24 cellular contexts compared by ENCODE assay signal in genomic region chr4:8608714-8609391, GRCh38. TPM values are rescaled to one million over a fixed set of nuclear protein-coding genes. Genes with fewer than 3 reads are reported as not detected.
"Had no signal": no experiment of that assay in that cellular context is flagged by ENCODE, and none has a peak within 500 bp of the region (broad histone marks: within the 10 kb centered on the region; RNA-seq: fewer than 3 reads in every experiment).

No MANE protein-coding gene starts in this region.

- H3K9me3 ChIP-seq: ascending aorta, esophagus muscularis mucosa, left ventricle myocardium inferior, psoas muscle, right atrium auricular region, spleen, tibial nerve had no signal

- H3K4me1 ChIP-seq: ascending aorta, foreskin keratinocyte, parathyroid adenoma, psoas muscle had no signal

- H3K27ac ChIP-seq: ascending aorta, cardiac muscle cell, esophagus muscularis mucosa, foreskin keratinocyte, parathyroid adenoma, psoas muscle, right atrium auricular region, spleen, tibial nerve had no signal

- H3K9ac ChIP-seq: parathyroid adenoma had no signal

- H2AFZ ChIP-seq: parathyroid adenoma had no signal

- H3K36me3 Mint-ChIP-seq: activated naive CD8-positive, alpha-beta T cell; brain; T-cell had no signal

- H3K4me1 Mint-ChIP-seq: activated B cell treated with CpG ODN at 0.5 μM for 24 hours, brain, endodermal cell, T-cell had no signal

- DNase-seq: activated B cell treated with CpG ODN at 0.5 μM for 24 hours; activated CD4-positive, alpha-beta T cell treated with anti-CD3 and anti-CD28 coated beads, Interleukin-2, amount 50 U/mL, for 1 hour; activated CD8-positive, alpha-beta T cell treated with anti-CD3 and anti-CD28 coated beads for 36 hours; activated T-cell treated with anti-CD3 and anti-CD28 coated beads, Interleukin-2, amount 50 U/mL, for 4 hours; endodermal cell; foreskin keratinocyte; islet precursor cell; left ventricle myocardium inferior; nucleus accumbens; psoas muscle; spleen; stimulated activated naive CD4-positive, alpha-beta T cell treated with Interleukin-2 at 50 U/mL for 16 hours; T-cell had no signal

- H3K27me3 ChIP-seq: ascending aorta, cardiac muscle cell, foreskin keratinocyte, right atrium auricular region had no signal

- H3K4me3 Mint-ChIP-seq: activated B cell treated with CpG ODN at 0.5 μM for 24 hours; activated CD8-positive, alpha-beta T cell treated with anti-CD3 and anti-CD28 coated beads for 36 hours; activated naive CD8-positive, alpha-beta T cell; activated T-cell treated with anti-CD3 and anti-CD28 coated beads, Interleukin-2, amount 50 U/mL, for 4 hours; brain; endodermal cell; T-cell; T-helper 2 cell treated with Interferon-gamma antibody and Interleukin-4, amounts not matched to agents 5 μg/mL and 100 μg/mL, for 36 hours had no signal

- H3K27ac Mint-ChIP-seq: activated B cell treated with CpG ODN at 0.5 μM for 24 hours; activated CD8-positive, alpha-beta T cell treated with anti-CD3 and anti-CD28 coated beads for 36 hours; activated naive CD8-positive, alpha-beta T cell; activated T-helper 2 cell treated with anti-CD3 and anti-CD28 coated beads, Interferon-gamma antibody, Interleukin-2, Interleukin-4, amounts not matched to agents 10 μg/mL and 5 μg/mL and 100 μg/mL, durations not matched to agents 14 hours and 24 hours and 36 hours; brain; endodermal cell; T-cell; T-helper 2 cell treated with Interferon-gamma antibody and Interleukin-4, amounts not matched to agents 5 μg/mL and 100 μg/mL, for 36 hours had no signal

- H3K27me3 Mint-ChIP-seq: activated B cell treated with CpG ODN at 0.5 μM for 24 hours; activated CD8-positive, alpha-beta T cell treated with anti-CD3 and anti-CD28 coated beads for 36 hours had no signal

- H3K9me3 Mint-ChIP-seq: activated B cell treated with CpG ODN at 0.5 μM for 24 hours; activated CD8-positive, alpha-beta T cell treated with anti-CD3 and anti-CD28 coated beads for 36 hours; activated T-cell treated with anti-CD3 and anti-CD28 coated beads, Interleukin-2, amount 50 U/mL, for 4 hours; activated T-helper 2 cell treated with anti-CD3 and anti-CD28 coated beads, Interferon-gamma antibody, Interleukin-2, Interleukin-4, amounts not matched to agents 10 μg/mL and 5 μg/mL and 100 μg/mL, durations not matched to agents 14 hours and 24 hours and 36 hours; brain; endodermal cell; T-cell; T-helper 2 cell treated with Interferon-gamma antibody and Interleukin-4, amounts not matched to agents 5 μg/mL and 100 μg/mL, for 36 hours had no signal

- H3K4me3 ChIP-seq: ascending aorta, cardiac muscle cell, esophagus muscularis mucosa, left ventricle myocardium inferior, psoas muscle, right atrium auricular region, spleen, tibial nerve had no signal

- H3K79me2 ChIP-seq: parathyroid adenoma had no signal

- ATAC-seq: activated CD8-positive, alpha-beta T cell treated with anti-CD3 and anti-CD28 coated beads for 36 hours; activated T-cell treated with anti-CD3 and anti-CD28 coated beads, Interleukin-2, amount 50 U/mL, for 4 hours; foreskin keratinocyte; psoas muscle; T-cell had no signal

- H3K36me3 ChIP-seq: ascending aorta, cardiac muscle cell, esophagus muscularis mucosa, left ventricle myocardium inferior, right atrium auricular region, spleen, tibial nerve had no signal

RNA-seq across cellular contexts. Expression of gene CPZ, which starts 16.3 kb away (rescaled TPM):
- total RNA-seq: activated B cell treated with CpG ODN at 0.5 μM for 24 hours; activated CD8-positive, alpha-beta T cell treated with anti-CD3 and anti-CD28 coated beads for 36 hours; activated T-cell treated with anti-CD3 and anti-CD28 coated beads, Interleukin-2, amount 50 U/mL, for 4 hours; activated T-helper 2 cell treated with anti-CD3 and anti-CD28 coated beads, Interferon-gamma antibody, Interleukin-2, Interleukin-4, amounts not matched to agents 10 μg/mL and 5 μg/mL and 100 μg/mL, durations not matched to agents 14 hours and 24 hours and 36 hours; foreskin keratinocyte; lung microvascular endothelial cell; psoas muscle had no signal

RNA-seq across cellular contexts. Expression of gene GPR78, which starts 28.7 kb away (rescaled TPM):
- total RNA-seq: activated B cell treated with CpG ODN at 0.5 μM for 24 hours; activated CD8-positive, alpha-beta T cell treated with anti-CD3 and anti-CD28 coated beads for 36 hours; activated T-cell treated with anti-CD3 and anti-CD28 coated beads, Interleukin-2, amount 50 U/mL, for 4 hours; activated T-helper 2 cell treated with anti-CD3 and anti-CD28 coated beads, Interferon-gamma antibody, Interleukin-2, Interleukin-4, amounts not matched to agents 10 μg/mL and 5 μg/mL and 100 μg/mL, durations not matched to agents 14 hours and 24 hours and 36 hours; ascending aorta; esophagus muscularis mucosa; foreskin keratinocyte; left ventricle myocardium inferior; lung microvascular endothelial cell; psoas muscle; right atrium auricular region; T-cell; tibial nerve had no signal
